ENCODE assay signal across 14 cellular contexts in the genomic region with DNA sequence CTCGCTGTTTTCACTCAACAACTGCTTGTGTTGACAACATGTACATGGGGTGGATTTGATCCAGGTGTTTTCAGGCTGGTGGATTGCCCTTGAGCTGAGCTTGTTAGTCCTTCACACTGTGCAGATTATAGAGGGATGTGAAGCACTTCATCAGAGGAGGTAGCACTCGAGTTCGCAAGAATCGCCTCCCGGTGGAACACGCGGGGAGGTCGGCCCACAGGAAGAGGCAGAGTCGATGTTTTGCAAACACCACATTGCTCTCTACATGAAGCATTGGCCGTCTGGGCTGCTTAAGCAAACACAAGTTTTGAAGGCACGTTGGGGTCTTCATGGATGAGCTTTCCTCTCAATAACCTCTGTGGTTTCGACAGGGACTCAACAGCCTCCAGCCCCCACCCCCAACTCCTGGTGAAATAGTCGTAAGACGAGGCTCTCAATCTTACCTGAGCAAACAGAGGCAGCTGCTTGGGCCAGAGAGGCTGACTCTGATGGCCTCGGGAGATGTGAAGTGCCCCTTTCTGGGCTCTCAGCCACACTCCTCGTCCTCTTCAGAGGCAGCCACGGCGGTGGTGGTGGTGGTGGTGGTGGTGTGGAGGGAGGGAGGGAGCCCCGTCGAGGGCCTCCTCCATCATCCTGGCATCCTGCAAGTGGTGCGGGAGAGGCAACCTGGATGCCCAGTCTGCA.
"Had no signal": no experiment of that assay in that cellular context is flagged by ENCODE, and none has a peak within 500 bp of the region (broad histone marks: within the 10 kb centered on the region; RNA-seq: fewer than 3 reads in every experiment).

No MANE protein-coding gene starts in this region.

- H3K4me1 ChIP-seq: ascending aorta, suprapubic skin had no signal

- H3K27ac ChIP-seq: ascending aorta, dorsolateral prefrontal cortex, suprapubic skin had no signal

- H3K27me3 ChIP-seq: ascending aorta had no signal

- H3K9me3 Mint-ChIP-seq: activated naive CD8-positive, alpha-beta T cell treated with anti-CD3 and anti-CD28 coated beads, Interleukin-2, amount 50 U/mL, for 24 hours; natural killer cell treated with Interleukin-12 subunit alpha and Interleukin-12 subunit beta and Interleukin-15 and Interleukin-18, amount 100 ng/mL, for 72 hours had no signal

- H3K27ac Mint-ChIP-seq: activated CD8-positive, alpha-beta T cell treated with anti-CD3 and anti-CD28 coated beads, Interleukin-2, amount 10 ng/mL, durations not matched to agents 7 days and 5 days; activated naive CD8-positive, alpha-beta T cell treated with anti-CD3 and anti-CD28 coated beads, Interleukin-2, amount 50 U/mL, for 24 hours; activated T-helper 1 cell treated with anti-CD3 and anti-CD28 coated beads, Interleukin-12 subunit alpha, Interleukin-12 subunit beta, Interleukin-2, Interleukin-4 antibody, amounts not matched to agents 30 ng/mL and 10 ng/mL and 1 ng/mL, durations not matched to agents 14 hours and 24 hours and 36 hours; natural killer cell treated with Interleukin-12 subunit alpha and Interleukin-12 subunit beta and Interleukin-15 and Interleukin-18, amount 100 ng/mL, for 72 hours had no signal

- H3K9me3 ChIP-seq: ascending aorta, suprapubic skin had no signal

- H3K4me3 Mint-ChIP-seq: activated CD8-positive, alpha-beta T cell treated with anti-CD3 and anti-CD28 coated beads, Interleukin-2, amount 10 ng/mL, durations not matched to agents 7 days and 5 days; activated naive CD8-positive, alpha-beta T cell treated with anti-CD3 and anti-CD28 coated beads, Interleukin-2, amount 50 U/mL, for 24 hours; activated T-helper 1 cell treated with anti-CD3 and anti-CD28 coated beads, Interleukin-12 subunit alpha, Interleukin-12 subunit beta, Interleukin-2, Interleukin-4 antibody, amounts not matched to agents 30 ng/mL and 10 ng/mL and 1 ng/mL, durations not matched to agents 14 hours and 24 hours and 36 hours; natural killer cell treated with Interleukin-12 subunit alpha and Interleukin-12 subunit beta and Interleukin-15 and Interleukin-18, amount 100 ng/mL, for 72 hours had no signal

- ATAC-seq: activated CD8-positive, alpha-beta T cell treated with anti-CD3 and anti-CD28 coated beads, Interleukin-2, amount 10 ng/mL, durations not matched to agents 7 days and 5 days; activated naive CD8-positive, alpha-beta T cell treated with anti-CD3 and anti-CD28 coated beads, Interleukin-2, amount 50 U/mL, for 24 hours; esophagus mucosa; natural killer cell treated with Interleukin-12 subunit alpha and Interleukin-12 subunit beta and Interleukin-15 and Interleukin-18, amount 100 ng/mL, for 72 hours; sciatic nerve; stimulated activated naive CD8-positive, alpha-beta T cell treated with anti-CD3 and anti-CD28 coated beads, Interleukin-15, Interleukin-2, amounts not matched to agents 100 U/mL and 50 U/mL, for 24 hours had no signal

- H3K4me3 ChIP-seq: ascending aorta, dorsolateral prefrontal cortex, suprapubic skin had no signal

- H3K36me3 Mint-ChIP-seq: natural killer cell treated with Interleukin-12 subunit alpha and Interleukin-12 subunit beta and Interleukin-15 and Interleukin-18, amount 100 ng/mL, for 72 hours had no signal

- H3K4me1 Mint-ChIP-seq: activated naive CD8-positive, alpha-beta T cell treated with anti-CD3 and anti-CD28 coated beads, Interleukin-2, amount 50 U/mL, for 24 hours had no signal

- H3K36me3 ChIP-seq: ascending aorta, suprapubic skin had no signal

- H3K27me3 Mint-ChIP-seq: activated naive CD8-positive, alpha-beta T cell treated with anti-CD3 and anti-CD28 coated beads, Interleukin-2, amount 50 U/mL, for 24 hours; natural killer cell treated with Interleukin-12 subunit alpha and Interleukin-12 subunit beta and Interleukin-15 and Interleukin-18, amount 100 ng/mL, for 72 hours had no signal

- DNase-seq: activated CD4-positive, alpha-beta T cell treated with anti-CD3 and anti-CD28 coated beads for 48 hours; activated CD8-positive, alpha-beta memory T cell treated with anti-CD3 and anti-CD28 coated beads, Interleukin-2, amount 50 U/mL, for 48 hours; activated CD8-positive, alpha-beta T cell treated with anti-CD3 and anti-CD28 coated beads, Interleukin-2, amount 10 ng/mL, durations not matched to agents 7 days and 5 days; activated naive CD4-positive, alpha-beta T cell treated with Interleukin-2 at 50 U/mL for 16 hours; activated naive CD8-positive, alpha-beta T cell treated with anti-CD3 and anti-CD28 coated beads, Interleukin-2, amount 50 U/mL, for 24 hours; dorsolateral prefrontal cortex; hypothalamus; stimulated activated naive CD8-positive, alpha-beta T cell treated with anti-CD3 and anti-CD28 coated beads, Interleukin-15, Interleukin-2, amounts not matched to agents 100 U/mL and 50 U/mL, for 24 hours had no signal
